Comparison of ENCODE assay signal across 12 cellular contexts in the genomic region with DNA sequence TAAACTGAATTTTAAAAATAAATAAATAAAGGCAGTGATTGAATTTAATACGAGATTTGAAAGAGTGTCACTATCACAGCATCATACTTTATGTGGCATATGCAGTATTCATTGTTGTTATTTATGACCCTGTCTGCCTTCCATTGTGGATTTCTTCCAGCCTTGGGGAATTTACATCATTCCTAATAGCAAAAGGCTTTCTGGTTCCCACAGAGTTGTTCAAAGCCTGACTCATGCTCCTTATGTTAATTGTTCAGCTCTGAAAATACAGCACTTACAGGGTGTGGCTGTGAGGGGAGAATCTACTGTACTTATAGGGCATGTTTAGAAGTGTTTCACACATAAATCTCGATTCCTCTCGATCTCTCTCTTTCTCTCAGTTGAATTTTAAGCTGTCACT. TPM values are rescaled to one million over a fixed set of nuclear protein-coding genes. Genes with fewer than 3 reads are reported as not detected.
A peak's percentile ranks its signal among the peaks of the same experiment; 100 is the strongest.
DNase-seq lines count a peak whose midpoint lies in the region; ATAC-seq and TF ChIP-seq lines count a peak whose summit lies in the region.
"Had no signal": no experiment of that assay in that cellular context is flagged by ENCODE, and none has a peak within 500 bp of the region (broad histone marks: within the 10 kb centered on the region; RNA-seq: fewer than 3 reads in every experiment).

No MANE protein-coding gene starts in this region.

- peaks cover 3% of the 10 kb centered on the region for H3K27me3 Mint-ChIP-seq in nephron progenitor cell (ENCODE audit: low read depth, poor library complexity)
- H3K27me3 Mint-ChIP-seq: T-cell had no signal

- no peak overlapping the region for H3K4me3 Mint-ChIP-seq in nephron progenitor cell
- H3K4me3 Mint-ChIP-seq: activated T-cell treated with anti-CD3 and anti-CD28 coated beads, Interleukin-2, amount 50 U/mL, for 4 hours; T-cell had no signal

- DNase-seq in Caki2 (ENCODE audit: low read depth) (peak; percentile 74), NCI-H2227 (lab: John Stamatoyannopoulos, UW; ENCODE audit: unreplicated experiment) (peak; percentile 3), dermis blood vessel endothelial cell (peak; percentile 83), mucosa of descending colon (no peak), KBM-7 (no peak), NOMO-1 (lab: John Stamatoyannopoulos, UW; ENCODE audit: unreplicated experiment in 2 of 2) (no peak), nephron progenitor cell (no peak), OCI-LY7 (ENCODE audit: low spot score) (no peak)
- DNase-seq: activated T-cell treated with anti-CD3 and anti-CD28 coated beads, Interleukin-2, amount 50 U/mL, for 4 hours; DMS153; NCI-H1694; T-cell had no signal

- H4K20me1 ChIP-seq in OCI-LY7 (ENCODE audit: insufficient read depth, low read length) = no peaks in the 10 kb centered on the region

- H3K36me3 ChIP-seq in mucosa of descending colon (ENCODE audit: low read depth) = no peaks in the 10 kb centered on the region
- no peaks in the 10 kb centered on the region for H3K36me3 ChIP-seq in OCI-LY7 (ENCODE audit: insufficient read depth, low read length)

- H3K27ac Mint-ChIP-seq in nephron progenitor cell = no peak overlapping the region
- H3K27ac Mint-ChIP-seq: T-cell had no signal

- CTCF ChIA-PET in OCI-LY7 (lab: Charles Lee; ENCODE audit: unreplicated experiment) = no interaction called here

- H3K9me3 ChIP-seq in mucosa of descending colon (no peaks in the 10 kb centered on the region), OCI-LY7 (ENCODE audit: low read length) (no peaks in the 10 kb centered on the region)

- H3K4me3 ChIP-seq in mucosa of descending colon (no peak overlapping the region), OCI-LY7 (ENCODE audit: low read depth, low read length, poor library complexity, severe bottlenecking) (no peak overlapping the region)

- no peak overlapping the region for H3K27ac ChIP-seq in OCI-LY7 (ENCODE audit: low read depth, low read length, poor library complexity, severe bottlenecking)

- ATAC-seq in mucosa of descending colon = peak; percentile 90
- ATAC-seq: activated T-cell treated with anti-CD3 and anti-CD28 coated beads, Interleukin-2, amount 50 U/mL, for 4 hours; T-cell had no signal

- H3K4me1 Mint-ChIP-seq in nephron progenitor cell = peaks cover 56% of the 10 kb centered on the region
- H3K4me1 Mint-ChIP-seq: T-cell had no signal

- H3K9me3 Mint-ChIP-seq in nephron progenitor cell = no peaks in the 10 kb centered on the region
- H3K9me3 Mint-ChIP-seq: activated T-cell treated with anti-CD3 and anti-CD28 coated beads, Interleukin-2, amount 50 U/mL, for 4 hours had no signal

- POLR2A ChIA-PET in OCI-LY7 (lab: Charles Lee) = interaction anchor here (0.5 kb wide), 1 partner anchor 233 kb away, joined by 6 read pairs; no protein-coding TSS in a partner anchor

- H3K4me1 ChIP-seq in mucosa of descending colon (ENCODE audit: low read depth) (peaks cover 10% of the 10 kb centered on the region), OCI-LY7 (ENCODE audit: insufficient read depth, low read length, poor library complexity, severe bottlenecking) (no peaks in the 10 kb centered on the region)

- H3K36me3 Mint-ChIP-seq in nephron progenitor cell (ENCODE audit: low read depth) = peaks cover 36% of the 10 kb centered on the region

- H2AFZ ChIP-seq in OCI-LY7 (ENCODE audit: low read length) = no peak overlapping the region

- no peak for TF ChIP-seq CTCF in mucosa of descending colon (IDR thresholded peaks at IDR 0.05)
- TF ChIP-seq CTCF in nephron progenitor cell (IDR thresholded peaks at IDR 0.05) = no peak
- no peak for TF ChIP-seq CTCF in OCI-LY7 (conservative IDR thresholded peaks at IDR 0.05; ENCODE audit: low read length)

- intact Hi-C loops in mucosa of descending colon (cut with DNase I, micrococcal nuclease) = no loop called here
- intact Hi-C loops in OCI-LY7 (cut with micrococcal nuclease; ENCODE audit: unreplicated experiment) = no loop called here

- in situ Hi-C loops in Caki2 (cut with HindIII; ENCODE audit: low pct_unique_long_range_greater_than_20kb, low sequenced_read_pairs) (no loop called here), KBM-7 (cut with MboI; ENCODE audit: low pct_unique_long_range_greater_than_20kb, low sequenced_read_pairs) (no loop called here)

- no peak overlapping the region for H3K4me2 ChIP-seq in OCI-LY7 (ENCODE audit: low read length)

- H3K9me2 ChIP-seq in OCI-LY7 (ENCODE audit: insufficient read depth, low read length) = no peaks in the 10 kb centered on the region

- no peaks in the 10 kb centered on the region for H3K79me2 ChIP-seq in OCI-LY7 (ENCODE audit: insufficient read depth, low read depth, low read length)

- no TSS peak for BruUV-seq in OCI-LY7 (replicated peaks; lab: Mats Ljungman, UMichigan)

RNA-seq across cellular contexts. Expression of a gene that starts 54.4 kb away (rescaled TPM):
- 142 and 148 TPM in 2 replicates for total RNA-seq in Caki2 (2014; rRNA removed; shearing (Covaris generic); ENCODE audit: low replicate concordance)
- total RNA-seq in dermis blood vessel endothelial cell = 124 and 203 TPM in 2 replicates
- total RNA-seq in mucosa of descending colon = 100 to 1,000 TPM in 1 of 3 donors, 10 to 100 TPM in 2; 87.1 to 104 (median 94.4) TPM
- total RNA-seq in OCI-LY7 (2014; rRNA removed; shearing (Covaris generic)) = 0.28 and 0.32 TPM in 2 replicates
- total RNA-seq in OCI-LY7 (2022) = 0.67 and 1.7 TPM in 2 replicates

Comparison
In these comparisons a context has a peak if more than half of its experiments do, and no peak if none do; other contexts are left out.
1. DNase-seq: peak in Caki2 (single experiment), NCI-H2227 (single experiment) and dermis blood vessel endothelial cell (single experiment); none in mucosa of descending colon (0 of 3), KBM-7 (single experiment), NOMO-1 (0 of 2), nephron progenitor cell (single experiment) and OCI-LY7 (single experiment).
2. RNA of a gene that starts 54.4 kb away (total RNA-seq): 124 to 203 TPM in dermis blood vessel endothelial cell, 142 to 148 TPM in Caki2 and 87.1 to 104 TPM in mucosa of descending colon; 0.28 to 1.7 TPM in OCI-LY7; every median in the first group is over 10 times any median in the second.